24 cellular contexts compared by ENCODE assay signal in genomic region chr17:14664511-14664910, GRCh38.
"Had no signal": no experiment of that assay in that cellular context is flagged by ENCODE, and none has a peak within 500 bp of the region (broad histone marks: within the 10 kb centered on the region; RNA-seq: fewer than 3 reads in every experiment).

No MANE protein-coding gene starts in this region.

- H3K9me3 ChIP-seq: adrenal gland, body of pancreas, breast epithelium had no signal

- H3K4me1 ChIP-seq: adrenal gland, body of pancreas, breast epithelium had no signal

- ATAC-seq: activated CD4-positive, alpha-beta T cell treated with anti-CD3 and anti-CD28 coated beads for 36 hours; activated CD8-positive, alpha-beta T cell treated with anti-CD3 and anti-CD28 coated beads, Interleukin-2, amount 10 ng/mL, durations not matched to agents 7 days and 5 days; activated naive CD4-positive, alpha-beta T cell treated with anti-CD3 and anti-CD28 coated beads, Interleukin-2, amount 50 U/mL, for 72 hours; body of pancreas had no signal

- H3K27me3 ChIP-seq: adrenal gland, body of pancreas, breast epithelium had no signal

- H3K36me3 ChIP-seq: adrenal gland, breast epithelium, WERI-Rb-1 had no signal

- H3K27ac ChIP-seq: adrenal gland, body of pancreas, breast epithelium, KMS-11, WERI-Rb-1 had no signal

- H3K4me3 ChIP-seq: adrenal gland, body of pancreas, breast epithelium had no signal

- DNase-seq: activated CD4-positive, alpha-beta T cell treated with anti-CD3 and anti-CD28 coated beads for 36 hours; activated CD4-positive, alpha-beta T cell treated with anti-CD3 and anti-CD28 coated beads, Interleukin-2, amount 10 ng/mL, durations not matched to agents 7 days and 5 days; activated CD4-positive, alpha-beta T cell treated with anti-CD3 and anti-CD28 coated beads, Interleukin-2, amount 50 U/mL, for 48 hours; activated CD4-positive, CD25-positive, alpha-beta regulatory T cell; activated CD8-positive, alpha-beta T cell treated with anti-CD3 and anti-CD28 coated beads, Interleukin-2, amount 10 ng/mL, durations not matched to agents 7 days and 5 days; activated gamma-delta T cell; activated naive CD4-positive, alpha-beta T cell treated with anti-CD3 and anti-CD28 coated beads for 36 hours; activated T-cell treated with anti-CD3 and anti-CD28 coated beads, Interleukin-2, amount 50 U/mL, for 24 hours; adrenal gland; body of pancreas; MM.1S; NCI-H1092; NCI-H1436 treated with DMSO at 0.1 percent for 48 hours; NCI-H1694 treated with DMSO at 0.1 percent for 48 hours; NCI-H2029; NCI-H510A; NCI-H526; NCI-H774; Right ventricle myocardium superior; T1000; WERI-Rb-1 had no signal
